In genomic region chr15:88649286-88649733, GRCh38 we compare ENCODE assay signal across 1 cellular context.
TF ChIP-seq lines count a peak whose summit lies in the region.

No MANE protein-coding gene starts in this region.

TF ChIP-seq in SK-N-SH treated with all-trans-retinoic acid at 6 μM for 48 hours, 23 proteins besides CTCF, POLR2A, EP300 and RAD21 (continued from another document):
- TF ChIP-seq ZNF565 (CRISPR knock-in tag; conservative IDR thresholded peaks at IDR 0.05; ENCODE audit: low read depth) (no peak), BACH2 (CRISPR knock-in tag; IDR thresholded peaks at IDR 0.05; ENCODE audit: borderline replicate concordance) (no peak)
